1 cellular context compared by ENCODE assay signal in genomic region chr20:44961024-44961866, GRCh38.
TF ChIP-seq lines count a peak whose summit lies in the region.

No MANE protein-coding gene starts in this region.

TF ChIP-seq in HCT116, 20 proteins besides CTCF, POLR2A, EP300 and RAD21 (continued from another document):
- TF ChIP-seq MAX (IDR thresholded peaks at IDR 0.05) = no peak
- no peak for TF ChIP-seq ZFX (IDR thresholded peaks at IDR 0.05)
